ENCODE assay signal across 1 cellular context in genomic region chr17:41196068-41196467, GRCh38.
TF ChIP-seq lines count a peak whose summit lies in the region.

No MANE protein-coding gene starts in this region.

TF ChIP-seq in GM12878, 131 proteins besides CTCF, POLR2A, EP300 and RAD21:
- TF ChIP-seq MYB (IDR thresholded peaks at IDR 0.05; ENCODE audit: borderline replicate concordance, low read depth, low read length), result no peak
- no peak for TF ChIP-seq RFX5 (IDR thresholded peaks at IDR 0.05; ENCODE audit: low read depth, low read length)
- TF ChIP-seq RELB (IDR thresholded peaks at IDR 0.05; ENCODE audit: low read depth), result no peak
- TF ChIP-seq TCF12 (IDR thresholded peaks at IDR 0.05; ENCODE audit: low read depth, low read length), result no peak
- no peak for TF ChIP-seq ZNF384 (IDR thresholded peaks at IDR 0.05; ENCODE audit: borderline replicate concordance, low read depth, low read length)
